ENCODE assay signal across 8 cellular contexts in the genomic region with DNA sequence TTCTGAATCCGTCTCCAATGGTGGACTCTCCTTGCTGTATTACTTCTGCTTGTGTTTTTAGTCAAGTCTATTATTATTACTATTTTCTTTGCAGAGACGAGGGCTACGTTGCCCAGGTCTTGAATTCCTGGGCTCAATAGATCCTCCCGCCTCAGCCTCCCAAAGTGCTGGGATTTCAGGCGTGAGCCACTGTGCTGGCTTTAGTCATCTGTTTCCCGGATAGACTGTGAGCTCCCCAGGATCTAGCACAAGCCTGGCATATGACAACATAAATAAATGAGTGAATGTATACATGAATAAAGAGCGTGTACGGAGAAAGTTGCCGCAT. TPM values are rescaled to one million over a fixed set of nuclear protein-coding genes. Genes with fewer than 3 reads are reported as not detected.
A peak's percentile ranks its signal among the peaks of the same experiment; 100 is the strongest.
DNase-seq lines count a peak whose midpoint lies in the region; ATAC-seq and TF ChIP-seq lines count a peak whose summit lies in the region.

No MANE protein-coding gene starts in this region.

- CTCF ChIA-PET in naive thymus-derived CD4-positive, alpha-beta T cell (lab: Charles Lee) = interaction anchor here (0.6 to 1.9 kb wide), 3 partner anchors 19 to 146 kb away, joined by 3 to 18 read pairs (median 4); a partner anchor contains a TSS

- POLR2A ChIA-PET in naive thymus-derived CD4-positive, alpha-beta T cell (lab: Charles Lee) = interaction anchor here (1.0 to 4.2 kb wide), 5 partner anchors 9 to 146 kb away, joined by 3 to 32 read pairs (median 5); a partner anchor contains a TSS

- H3K27me3 Mint-ChIP-seq in chondrocyte (ENCODE audit: low read depth) = no peaks in the 10 kb centered on the region
- no peaks in the 10 kb centered on the region for H3K27me3 Mint-ChIP-seq in naive thymus-derived CD4-positive, alpha-beta T cell

- H3K27ac ChIP-seq in naive thymus-derived CD4-positive, alpha-beta T cell (ENCODE audit: low read depth, low read length) = peak overlapping the region; percentile 46

- no peaks in the 10 kb centered on the region for H3K36me3 Mint-ChIP-seq in chondrocyte (ENCODE audit: low read depth)
- peaks cover 0 to 3% (median 0%) of the 10 kb centered on the region in 5 donors for H3K36me3 Mint-ChIP-seq in naive thymus-derived CD4-positive, alpha-beta T cell

- no peaks in the 10 kb centered on the region for H3K9me3 Mint-ChIP-seq in chondrocyte (ENCODE audit: low read depth)
- no peaks in the 10 kb centered on the region for H3K9me3 Mint-ChIP-seq in naive thymus-derived CD4-positive, alpha-beta T cell

- peak overlapping the region; percentile 94 for H3K27ac Mint-ChIP-seq in chondrocyte (ENCODE audit: unreplicated experiment)
- H3K27ac Mint-ChIP-seq in naive thymus-derived CD4-positive, alpha-beta T cell = peak overlapping the region; percentile 93 to 99 (median 97)

- peaks cover 12 to 13% of the 10 kb centered on the region in 2 donors for H3K4me1 ChIP-seq in naive thymus-derived CD4-positive, alpha-beta T cell (ENCODE audit: control insufficient read depth in 2 of 2, insufficient read depth in 2 of 2, low read length in 2 of 2)

- no peaks in the 10 kb centered on the region for H3K9me3 ChIP-seq in naive thymus-derived CD4-positive, alpha-beta T cell (ENCODE audit: control insufficient read depth in 2 of 3, low read length in 3 of 3)

- no peaks in the 10 kb centered on the region for H3K27me3 ChIP-seq in GM06990 (replicated peaks; ENCODE audit: control insufficient read depth, insufficient read depth, low read length)
- H3K27me3 ChIP-seq in naive thymus-derived CD4-positive, alpha-beta T cell (ENCODE audit: control insufficient read depth in 2 of 2, insufficient read depth in 2 of 2, low read length in 2 of 2) = no peaks in the 10 kb centered on the region

- H3K4me1 Mint-ChIP-seq in chondrocyte (ENCODE audit: low read depth) = peaks cover 31% of the 10 kb centered on the region
- H3K4me1 Mint-ChIP-seq in naive thymus-derived CD4-positive, alpha-beta T cell = peaks cover 20 to 41% (median 37%) of the 10 kb centered on the region in 7 donors

- intact Hi-C loops in naive thymus-derived CD4-positive, alpha-beta T cell (cut with micrococcal nuclease) = loop anchor here (1.0 to 5.0 kb wide), 15 partner anchors 20 to 1891 kb away; a partner anchor contains a TSS
- intact Hi-C loops in posterior cingulate gyrus (cut with DNase I) = loop anchor here (1.0 to 5.0 kb wide), 3 partner anchors 19 to 147 kb away; a partner anchor contains a TSS

- DNase-seq in GM06990 (ENCODE audit: extremely low read depth, insufficient read length) (no peak), chondrocyte (ENCODE audit: low spot score) (no peak), posterior cingulate gyrus (no peak), NCI-H1436 treated with DMSO at 0.1 percent for 48 hours (lab: John Stamatoyannopoulos, UW) (no peak), NCI-H2196 treated with DMSO at 0.1 percent for 48 hours (lab: John Stamatoyannopoulos, UW; ENCODE audit: unreplicated experiment) (no peak)
- no peak for DNase-seq in naive thymus-derived CD4-positive, alpha-beta T cell
- no peak for DNase-seq in activated CD8-positive, alpha-beta memory T cell treated with anti-CD3 and anti-CD28 coated beads, Interleukin-2, amount 50 U/mL, for 4 hours

- ATAC-seq in HG03520 (IDR thresholded peaks at IDR 0.05; ENCODE audit: unreplicated experiment) = peak; percentile 14
- no peak for ATAC-seq in naive thymus-derived CD4-positive, alpha-beta T cell

- H3K36me3 ChIP-seq in GM06990 (ENCODE audit: control insufficient read depth, insufficient read depth, low read length) = no peaks in the 10 kb centered on the region
- peaks cover 0 to 6% (median 0%) of the 10 kb centered on the region in 3 experiments for H3K36me3 ChIP-seq in naive thymus-derived CD4-positive, alpha-beta T cell (ENCODE audit: control insufficient read depth in 2 of 3, insufficient read depth in 3 of 3, low read length in 3 of 3)

- peak overlapping the region; percentile 85 for H3K4me3 ChIP-seq in GM06990 (replicated peaks; ENCODE audit: low read depth, low read length)
- H3K4me3 ChIP-seq in naive thymus-derived CD4-positive, alpha-beta T cell (ENCODE audit: low read length) = peak overlapping the region; percentile 75

- TF ChIP-seq CTCF in GM06990 (IDR thresholded peaks at IDR 0.05; ENCODE audit: insufficient read depth, low read length, poor library complexity, severe bottlenecking) (no peak), chondrocyte (IDR thresholded peaks at IDR 0.05) (no peak)

- peak overlapping the region; percentile 98 for H3K4me3 Mint-ChIP-seq in chondrocyte (ENCODE audit: unreplicated experiment)
- H3K4me3 Mint-ChIP-seq in naive thymus-derived CD4-positive, alpha-beta T cell = peak overlapping the region; percentile 92 to 100 (median 99)

RNA-seq across cellular contexts. Expression of a gene that starts 0.4 kb away (rescaled TPM):
- total RNA-seq in chondrocyte = 32.0 to 55.8 TPM (median 37.8 TPM) in 3 replicates
- total RNA-seq in naive thymus-derived CD4-positive, alpha-beta T cell = 10 to 100 TPM; 51.2 to 72.5 (median 64.2) TPM
- 10 to 100 TPM; 18.0 to 23.7 TPM for polyA plus RNA-seq in naive thymus-derived CD4-positive, alpha-beta T cell

RNA-seq across cellular contexts. Expression of a gene that starts 19.8 kb away (rescaled TPM):
- total RNA-seq in chondrocyte = 36.1 to 41.6 TPM (median 39.0 TPM) in 3 replicates
- 10 to 100 TPM; 20.4 to 38.1 (median 31.8) TPM for total RNA-seq in naive thymus-derived CD4-positive, alpha-beta T cell
- 10 to 100 TPM; 34.2 to 40.0 TPM for polyA plus RNA-seq in naive thymus-derived CD4-positive, alpha-beta T cell
